ENCODE assay signal across 10 cellular contexts in genomic region chr12:47776471-47777143, GRCh38. TPM values are rescaled to one million over a fixed set of nuclear protein-coding genes. Genes with fewer than 3 reads are reported as not detected.
DNase-seq lines count a peak whose midpoint lies in the region; ATAC-seq and TF ChIP-seq lines count a peak whose summit lies in the region.
"Had no signal": no experiment of that assay in that cellular context is flagged by ENCODE, and none has a peak within 500 bp of the region (broad histone marks: within the 10 kb centered on the region; RNA-seq: fewer than 3 reads in every experiment).

No MANE protein-coding gene starts in this region.

- POLR2A ChIA-PET in CD4-positive, alpha-beta T cell (lab: Charles Lee), result interaction anchor here (1.8 kb wide), 1 partner anchor 54 kb away, joined by 4 read pairs; no protein-coding TSS in a partner anchor
- POLR2A ChIA-PET in GM10248 (lab: Yijun Ruan, JAX), result interaction anchor here (0.6 kb wide), 1 partner anchor 94 kb away, joined by 3 read pairs; no protein-coding TSS in a partner anchor

- DNase-seq in CD4-positive, alpha-beta T cell, result no peak
- DNase-seq in NB4 (ENCODE audit: low read depth) (peak; percentile 77), fibroblast of gingiva (ENCODE audit: low read depth) (peak; percentile 63), gastrocnemius medialis (no peak), GM10248 (ENCODE audit: extremely low spot score) (no peak), HuH-7 (ENCODE audit: low spot score) (no peak), T-helper 9 cell (no peak)
- DNase-seq: stimulated activated CD4-positive, alpha-beta T cell treated with anti-CD3 and anti-CD28 coated beads, Interleukin-4, amount 100 ng/mL, for 4 hours; SW 1271 had no signal

- H3K27me3 ChIP-seq in CD4-positive, alpha-beta T cell (ENCODE audit: control insufficient read depth, insufficient read depth, low read length), result no peaks in the 10 kb centered on the region
- no peaks in the 10 kb centered on the region for H3K27me3 ChIP-seq in gastrocnemius medialis

- CTCF ChIA-PET in CD4-positive, alpha-beta T cell (lab: Charles Lee), result interaction anchor here (0.6 to 4.7 kb wide), 6 partner anchors 9 to 985 kb away, joined by 3 to 31 read pairs (median 6); no protein-coding TSS in a partner anchor
- CTCF ChIA-PET in GM10248 (lab: Yijun Ruan, JAX), result interaction anchor here (0.8 to 35.8 kb wide), 17 partner anchors 9 to 125 kb away, joined by 3 to 1524 read pairs (median 7); partner anchors contain the start of genes ENDOU, RAPGEF3 and RPAP3

- H3K4me1 Mint-ChIP-seq in CD4-positive, alpha-beta T cell (ENCODE audit: low read depth), result peaks cover 37% of the 10 kb centered on the region

- no peaks in the 10 kb centered on the region for H3K27me3 Mint-ChIP-seq in CD4-positive, alpha-beta T cell

- no peak for ATAC-seq in CD4-positive, alpha-beta T cell (ENCODE audit: poor library complexity)
- ATAC-seq in gastrocnemius medialis (no peak), GM19395 (IDR thresholded peaks at IDR 0.05; ENCODE audit: unreplicated experiment) (no peak)

- no peak for TF ChIP-seq CTCF in CD4-positive, alpha-beta T cell (IDR thresholded peaks at IDR 0.05)
- TF ChIP-seq CTCF in NB4 (IDR thresholded peaks at IDR 0.05; ENCODE audit: low read depth, low read length), result no peak
- TF ChIP-seq CTCF in gastrocnemius medialis (IDR thresholded peaks at IDR 0.05 in 4 of 5, conservative IDR thresholded peaks at IDR 0.05 in 1 of 5), result no peak
- TF ChIP-seq CTCF in GM10248 (IDR thresholded peaks at IDR 0.05; ENCODE audit: control extremely low read depth, extremely low read depth, low read depth, missing control alignments), result no peak

- TF ChIP-seq POLR2A in NB4 (IDR thresholded peaks at IDR 0.05; ENCODE audit: extremely low read depth, insufficient read length) (no peak), gastrocnemius medialis (IDR thresholded peaks at IDR 0.05) (no peak)

- no peak overlapping the region for H3K27ac Mint-ChIP-seq in CD4-positive, alpha-beta T cell

- H3K27ac ChIP-seq in CD4-positive, alpha-beta T cell (ENCODE audit: low read depth, low read length), result no peak overlapping the region
- H3K27ac ChIP-seq in gastrocnemius medialis, result peak overlapping the region; percentile 63 to 78 (median 74)

- H3K4me3 ChIP-seq in NB4 (ENCODE audit: low read depth, low read length) (no peak overlapping the region), gastrocnemius medialis (no peak overlapping the region)

- in situ Hi-C loops in gastrocnemius medialis (cut with MboI; ENCODE audit: low sequenced_read_pairs in 4 of 4), result loop anchor here (5.0 to 10.0 kb wide), 4 partner anchors 34 to 64 kb away; no protein-coding TSS in a partner anchor

- no peaks in the 10 kb centered on the region for H3K9me3 Mint-ChIP-seq in CD4-positive, alpha-beta T cell

- intact Hi-C loops in CD4-positive, alpha-beta T cell (cut with DNase I, micrococcal nuclease), result loop anchor here (5.0 kb wide), 2 partner anchors 124 to 171 kb away; no protein-coding TSS in a partner anchor
- intact Hi-C loops in gastrocnemius medialis (cut with DNase I; ENCODE audit: low total_unique reads), result loop anchor here (5.0 kb wide), 1 partner anchor 124 kb away; no protein-coding TSS in a partner anchor

- H3K4me1 ChIP-seq in gastrocnemius medialis, result peaks cover 55 to 66% of the 10 kb centered on the region in 2 donors

- H3K4me3 Mint-ChIP-seq in CD4-positive, alpha-beta T cell, result peak overlapping the region; percentile 15

- H3K9me3 ChIP-seq in CD4-positive, alpha-beta T cell (ENCODE audit: control insufficient read depth, low read length), result no peaks in the 10 kb centered on the region
- H3K9me3 ChIP-seq in gastrocnemius medialis, result no peaks in the 10 kb centered on the region

- no peaks in the 10 kb centered on the region for H3K36me3 Mint-ChIP-seq in CD4-positive, alpha-beta T cell (ENCODE audit: low read depth)

- H3K36me3 ChIP-seq in gastrocnemius medialis, result no peaks in the 10 kb centered on the region

RNA-seq across cellular contexts. Expression of gene SLC48A1, which starts 3.6 kb away (rescaled TPM):
- 1 to 10 TPM; 4.5 to 5.8 TPM for total RNA-seq in CD4-positive, alpha-beta T cell
- total RNA-seq in gastrocnemius medialis, result 10 to 100 TPM; 28.3 to 62.6 (median 45.6) TPM

RNA-seq across cellular contexts. Expression of gene RAPGEF3, which starts 17.9 kb away (rescaled TPM):
- under 1 TPM; 0.17 to 0.33 TPM for total RNA-seq in CD4-positive, alpha-beta T cell
- total RNA-seq in gastrocnemius medialis, result 10 to 100 TPM; 17.0 to 27.0 (median 22.3) TPM

RNA-seq across cellular contexts. Expression of gene HDAC7, which starts 43.1 kb away (rescaled TPM):
- 100 to 1,000 TPM; 116 to 122 TPM for total RNA-seq in CD4-positive, alpha-beta T cell
- 10 to 100 TPM; 12.2 to 27.1 (median 17.0) TPM for total RNA-seq in gastrocnemius medialis

RNA-seq across cellular contexts. Expression of gene ENDOU, which starts 51.3 kb away (rescaled TPM):
- not detected for total RNA-seq in CD4-positive, alpha-beta T cell
- total RNA-seq in gastrocnemius medialis, result under 1 TPM in 1 of 4 donors, not detected in 3; 0.16 TPM

Comparison
In these comparisons a context has a peak if more than half of its experiments do, and no peak if none do; other contexts are left out.
1. DNase-seq: peak in NB4 (single experiment) and fibroblast of gingiva (single experiment); none in CD4-positive, alpha-beta T cell (0 of 10), gastrocnemius medialis (0 of 2), GM10248 (single experiment), HuH-7 (single experiment) and T-helper 9 cell (single experiment).
2. RNA of gene SLC48A1, which starts 3.6 kb away (total RNA-seq): 28.3 to 62.6 TPM in gastrocnemius medialis; 4.5 to 5.8 TPM in CD4-positive, alpha-beta T cell; every median in the first group is over 4 times any median in the second.
3. RNA of gene RAPGEF3, which starts 17.9 kb away (total RNA-seq): 17.0 to 27.0 TPM in gastrocnemius medialis; 0.17 to 0.33 TPM in CD4-positive, alpha-beta T cell; every median in the first group is over 10 times any median in the second.
4. RNA of gene HDAC7, which starts 43.1 kb away (total RNA-seq): 116 to 122 TPM in CD4-positive, alpha-beta T cell; 12.2 to 27.1 TPM in gastrocnemius medialis; every median in the first group is over 4 times any median in the second.